Comparison of ENCODE assay signal across 34 cellular contexts in genomic region chr1:104322131-104322530, GRCh38.
"Had no signal": no experiment of that assay in that cellular context is flagged by ENCODE, and none has a peak within 500 bp of the region (broad histone marks: within the 10 kb centered on the region; RNA-seq: fewer than 3 reads in every experiment).

No MANE protein-coding gene starts in this region.

- H3K4me1 ChIP-seq: adrenal gland, body of pancreas, breast epithelium had no signal

- H3K27ac ChIP-seq: adrenal gland, body of pancreas, brain microvascular endothelial cell, breast epithelium, WERI-Rb-1 had no signal

- H3K9me3 ChIP-seq: adrenal gland, body of pancreas had no signal

- ATAC-seq: activated CD4-positive, CD25-positive, alpha-beta regulatory T cell treated with anti-CD3 and anti-CD28 coated beads, Interleukin-2, amount 50 U/mL, for 24 hours; activated CD8-positive, alpha-beta T cell treated with anti-CD3 and anti-CD28 coated beads for 36 hours; activated naive CD4-positive, alpha-beta T cell treated with anti-CD3 and anti-CD28 coated beads, Interleukin-2, amount 50 U/mL, for 72 hours; activated T-cell treated with anti-CD3 and anti-CD28 coated beads, Interleukin-2, amount 50 U/mL, for 4 hours; activated T-cell treated with anti-CD3 and anti-CD28 coated beads, Interleukin-2, amount 50 U/mL, for 72 hours; activated T-helper 17 cell treated with anti-CD3 and anti-CD28 coated beads, Interleukin-2, amount 50 U/mL, for 72 hours; body of pancreas; WTC11 had no signal

- H3K4me3 ChIP-seq: adrenal gland, body of pancreas, breast epithelium had no signal

- DNase-seq: activated CD4-positive, alpha-beta memory T cell treated with anti-CD3 and anti-CD28 coated beads for 36 hours; activated CD4-positive, alpha-beta T cell treated with anti-CD3 and anti-CD28 coated beads for 1 hour; activated CD4-positive, alpha-beta T cell treated with anti-CD3 and anti-CD28 coated beads for 4 hours; activated CD4-positive, alpha-beta T cell treated with anti-CD3 and anti-CD28 coated beads, Interleukin-2, amount 10 ng/mL, durations not matched to agents 24 days and 14 days; activated CD4-positive, alpha-beta T cell treated with anti-CD3 and anti-CD28 coated beads, Interleukin-2, amount 50 U/mL, for 1 hour; activated CD4-positive, alpha-beta T cell treated with anti-CD3 and anti-CD28 coated beads, Interleukin-2, amount 50 U/mL, for 4 hours; activated CD4-positive, CD25-positive, alpha-beta regulatory T cell; activated CD8-positive, alpha-beta memory T cell treated with anti-CD3 and anti-CD28 coated beads, Interleukin-2, amount 50 U/mL, for 4 hours; activated CD8-positive, alpha-beta T cell treated with anti-CD3 and anti-CD28 coated beads for 36 hours; activated effector memory CD4-positive, alpha-beta T cell treated with anti-CD3 and anti-CD28 coated beads, Interleukin-2, amount 50 U/mL, for 16 hours; activated gamma-delta T cell treated with Interleukin-2 at 50 U/mL for 16 hours; activated naive CD4-positive, alpha-beta T cell; activated naive CD4-positive, alpha-beta T cell treated with anti-CD3 and anti-CD28 coated beads for 36 hours; activated naive CD4-positive, alpha-beta T cell treated with anti-CD3 and anti-CD28 coated beads, Interleukin-2, amount 50 U/mL, for 16 hours; activated naive CD8-positive, alpha-beta T cell treated with anti-CD3 and anti-CD28 coated beads for 36 hours; activated T-cell treated with anti-CD3 and anti-CD28 coated beads for 4 hours; activated T-cell treated with anti-CD3 and anti-CD28 coated beads, Interleukin-2, amount 50 U/mL, for 1 hour; activated T-cell treated with anti-CD3 and anti-CD28 coated beads, Interleukin-2, amount 50 U/mL, for 4 hours; activated T-cell treated with anti-CD3 and anti-CD28 coated beads, Interleukin-2, amount 50 U/mL, for 72 hours; adrenal gland; amniotic stem cell; aorta; body of pancreas; brain microvascular endothelial cell; central memory CD4-positive, alpha-beta T cell; T-helper 1 cell; T-helper 2 cell; T-helper 9 cell; WERI-Rb-1 had no signal

- H3K27me3 ChIP-seq: adrenal gland, body of pancreas, brain microvascular endothelial cell, breast epithelium had no signal

- H3K36me3 ChIP-seq: adrenal gland, brain microvascular endothelial cell, breast epithelium, WERI-Rb-1 had no signal
